Comparison of ENCODE assay signal across 8 cellular contexts in genomic region chr17:28842282-28843012, GRCh38. TPM values are rescaled to one million over a fixed set of nuclear protein-coding genes. Genes with fewer than 3 reads are reported as not detected.
DNase-seq lines count a peak whose midpoint lies in the region; TF ChIP-seq lines count a peak whose summit lies in the region.

Gene FAM222B (minus strand): TSS chr17:28842790. CDS start chr17:28766667, 76,123 bp downstream.

- H3F3A ChIP-seq in SK-N-SH (replicated peaks; ENCODE audit: insufficient read depth) = no peaks in the 10 kb centered on the region

- no peaks in the 10 kb centered on the region for H3K9me3 Mint-ChIP-seq in activated naive CD4-positive, alpha-beta T cell treated with anti-CD3 and anti-CD28 coated beads, Interleukin-2, amount 10 ng/mL, durations not matched to agents 7 days and 5 days

- POLR2A ChIA-PET in SK-N-SH (lab: Yijun Ruan, JAX) = interaction anchor here (0.5 to 1.6 kb wide), 8 partner anchors 9 to 132 kb away, joined by 3 to 5 read pairs (median 3); partner anchors contain the start of gene RPL23A

- in situ Hi-C loops in HAP-1 (cut with MboI; ENCODE audit: low sequenced_read_pairs) = no loop called here

- peaks cover 18% of the 10 kb centered on the region for H3K36me3 Mint-ChIP-seq in activated naive CD4-positive, alpha-beta T cell treated with anti-CD3 and anti-CD28 coated beads, Interleukin-2, amount 10 ng/mL, durations not matched to agents 7 days and 5 days

- peak within 1 kb of the TSS; percentile 58 to 73 for H3K27ac ChIP-seq in SK-N-SH (ENCODE audit: low read depth in 2 of 2, low read length in 1 of 2)

- H3K4me1 Mint-ChIP-seq in activated naive CD4-positive, alpha-beta T cell treated with anti-CD3 and anti-CD28 coated beads, Interleukin-2, amount 10 ng/mL, durations not matched to agents 7 days and 5 days = peaks cover 32% of the 10 kb centered on the region

- H3K36me3 ChIP-seq in HAP-1 (replicated peaks) (no peaks in the 10 kb centered on the region; the same call in 1 of the 2 replicates), SK-N-SH (replicated peaks in 1 of 2; ENCODE audit: control insufficient read depth in 1 of 2, insufficient read depth in 2 of 2, low read length in 1 of 2) (no peaks in the 10 kb centered on the region)

- H3K4me2 ChIP-seq in SK-N-SH = peak within 1 kb of the TSS; percentile 76

- H3K79me2 ChIP-seq in SK-N-SH (ENCODE audit: insufficient read depth) = peaks cover 50% of the 10 kb centered on the region

- H3K9me2 ChIP-seq in SK-N-SH = no peaks in the 10 kb centered on the region

- TF ChIP-seq RAD21 in SK-N-SH (IDR thresholded peaks at IDR 0.05; ENCODE audit: low read length) = no peak

- H3K9me3 ChIP-seq in HAP-1 (no peaks in the 10 kb centered on the region), SK-N-SH (no peaks in the 10 kb centered on the region)

- no peaks in the 10 kb centered on the region for H4K20me1 ChIP-seq in SK-N-SH (ENCODE audit: insufficient read depth)

- H3K4me1 ChIP-seq in HAP-1 (peaks cover 9% of the 10 kb centered on the region; the same call in 1 of the 2 replicates), SK-N-SH (ENCODE audit: control insufficient read depth in 1 of 2, insufficient read depth in 2 of 2, low read depth in 1 of 2, low read length in 1 of 2) (peaks cover 3 to 5% of the 10 kb centered on the region in 2 experiments; a peak in 1 of 4 replicates)

- TF ChIP-seq CTCF in SK-N-SH (IDR thresholded peaks at IDR 0.05) = no peak

- H3K27me3 ChIP-seq in HAP-1 (ENCODE audit: low read depth) = no peaks in the 10 kb centered on the region
- H3K27me3 ChIP-seq in SK-N-SH (ENCODE audit: insufficient read depth) = no peaks in the 10 kb centered on the region

- H3K9ac ChIP-seq in SK-N-SH = peak within 1 kb of the TSS; percentile 78

- DNase-seq in EH (ENCODE audit: low read depth) = peak; percentile 88
- DNase-seq in HAP-1 (ENCODE audit: low spot score in 2 of 2) = peak; percentile 69 to 93
- peak; percentile 84 for DNase-seq in MV-4-11 (lab: John Stamatoyannopoulos, UW)
- peak; percentile 99 for DNase-seq in SK-N-SH
- peak; percentile 90 for DNase-seq in activated naive CD4-positive, alpha-beta T cell treated with anti-CD3 and anti-CD28 coated beads, Interleukin-2, amount 10 ng/mL, durations not matched to agents 7 days and 5 days
- DNase-seq in globus pallidus (ENCODE audit: low spot score) = peak; percentile 80
- peak in 55 of 56 donors; percentile 13 to 87 (median 71) for DNase-seq in nucleus accumbens (lab: John Stamatoyannopoulos, UW)
- peak; percentile 88 for DNase-seq in superior temporal gyrus (ENCODE audit: extremely low spot score)

- CTCF ChIA-PET in SK-N-SH (lab: Yijun Ruan, JAX) = interaction anchor here (0.6 to 4.6 kb wide), 12 partner anchors 10 to 340 kb away, joined by 3 to 27 read pairs (median 4); partner anchors contain the start of genes FLOT2 and TLCD1
- CTCF ChIA-PET in activated naive CD4-positive, alpha-beta T cell treated with anti-CD3 and anti-CD28 coated beads, Interleukin-2, amount 10 ng/mL, durations not matched to agents 7 days and 5 days (lab: Charles Lee) = interaction anchor here (0.8 to 2.4 kb wide), 10 partner anchors 10 to 115 kb away, joined by 3 to 12 read pairs (median 4); partner anchors contain the start of gene TLCD1

- no peaks in the 10 kb centered on the region for H3K27me3 Mint-ChIP-seq in activated naive CD4-positive, alpha-beta T cell treated with anti-CD3 and anti-CD28 coated beads, Interleukin-2, amount 10 ng/mL, durations not matched to agents 7 days and 5 days

- H3K4me3 Mint-ChIP-seq in activated naive CD4-positive, alpha-beta T cell treated with anti-CD3 and anti-CD28 coated beads, Interleukin-2, amount 10 ng/mL, durations not matched to agents 7 days and 5 days = peak within 1 kb of the TSS; percentile 98

- peak within 1 kb of the TSS; percentile 90 for H3K27ac Mint-ChIP-seq in activated naive CD4-positive, alpha-beta T cell treated with anti-CD3 and anti-CD28 coated beads, Interleukin-2, amount 10 ng/mL, durations not matched to agents 7 days and 5 days

- no peak for TF ChIP-seq EP300 in SK-N-SH (IDR thresholded peaks at IDR 0.05; ENCODE audit: borderline replicate concordance in 1 of 2, low read depth in 1 of 2, low read length in 1 of 2)

- peak within 1 kb of the TSS; percentile 100 for H2AFZ ChIP-seq in SK-N-SH (ENCODE audit: low read depth)

- H3K4me3 ChIP-seq in HAP-1 (peak within 1 kb of the TSS; percentile 80), SK-N-SH (ENCODE audit: low read depth in 2 of 2, low read length in 1 of 2) (peak within 1 kb of the TSS; percentile 70 to 91)

- 2% methylated on average over 27 of the region's 44 CpGs for WGBS in SK-N-SH (ENCODE audit: low lambda C conversion rate)

TF ChIP-seq in SK-N-SH, 30 proteins besides CTCF, POLR2A, EP300 and RAD21:
- TF ChIP-seq POLR2AphosphoS5 (IDR thresholded peaks at IDR 0.05; ENCODE audit: low read depth, low read length) = peak; percentile 78
- TF ChIP-seq MXI1 (IDR thresholded peaks at IDR 0.05; ENCODE audit: low read depth, low read length) = peak; percentile 85
- 0 out of 2 replicates have a peak, but pooled peaks have one; percentile 24 for TF ChIP-seq SIN3A (IDR thresholded peaks at IDR 0.05; ENCODE audit: borderline replicate concordance, low read depth, low read length)
- TF ChIP-seq YY1 (IDR thresholded peaks at IDR 0.05; ENCODE audit: low read depth) = 0 out of 2 replicates have a peak, but pooled peaks have one; percentile 48
- TF ChIP-seq TCF12 (IDR thresholded peaks at IDR 0.05) = no peak
- TF ChIP-seq NRF1 (IDR thresholded peaks at IDR 0.05; ENCODE audit: low read depth, low read length) = peak; percentile 99
- peak; percentile 67 for TF ChIP-seq MAX (IDR thresholded peaks at IDR 0.05; ENCODE audit: low read depth)
- TF ChIP-seq TAF1 (IDR thresholded peaks at IDR 0.05; ENCODE audit: borderline replicate concordance, low read depth, low read length) = peak; percentile 64
- TF ChIP-seq ZBTB33 (IDR thresholded peaks at IDR 0.05; ENCODE audit: borderline replicate concordance, low read depth) = no peak
- TF ChIP-seq ELF1 (IDR thresholded peaks at IDR 0.05) = no peak
TF ChIP-seq in SK-N-SH: peak in this region for 7.

RNA-seq across cellular contexts. Expression of gene FAM222B, which starts in this region (rescaled TPM):
- polyA plus RNA-seq in SK-N-SH (2012; rRNA removed) = 5.8 and 9.0 TPM in 2 replicates
- polyA plus RNA-seq in SK-N-SH (2012; cell fraction: cytosol; rRNA removed) = 6.1 and 8.9 TPM in 2 replicates
- polyA plus RNA-seq in SK-N-SH (2012; cell fraction: nucleus; rRNA removed) = 13.8 and 16.5 TPM in 2 replicates

Comparison
In these comparisons a context has a peak if more than half of its experiments do, and no peak if none do; other contexts are left out.
1. Peak in every context shown above with its lines: DNase-seq, H3K4me3 ChIP-seq and H3K27ac ChIP-seq.